Comparison of ENCODE assay signal across 8 cellular contexts in the genomic region with DNA sequence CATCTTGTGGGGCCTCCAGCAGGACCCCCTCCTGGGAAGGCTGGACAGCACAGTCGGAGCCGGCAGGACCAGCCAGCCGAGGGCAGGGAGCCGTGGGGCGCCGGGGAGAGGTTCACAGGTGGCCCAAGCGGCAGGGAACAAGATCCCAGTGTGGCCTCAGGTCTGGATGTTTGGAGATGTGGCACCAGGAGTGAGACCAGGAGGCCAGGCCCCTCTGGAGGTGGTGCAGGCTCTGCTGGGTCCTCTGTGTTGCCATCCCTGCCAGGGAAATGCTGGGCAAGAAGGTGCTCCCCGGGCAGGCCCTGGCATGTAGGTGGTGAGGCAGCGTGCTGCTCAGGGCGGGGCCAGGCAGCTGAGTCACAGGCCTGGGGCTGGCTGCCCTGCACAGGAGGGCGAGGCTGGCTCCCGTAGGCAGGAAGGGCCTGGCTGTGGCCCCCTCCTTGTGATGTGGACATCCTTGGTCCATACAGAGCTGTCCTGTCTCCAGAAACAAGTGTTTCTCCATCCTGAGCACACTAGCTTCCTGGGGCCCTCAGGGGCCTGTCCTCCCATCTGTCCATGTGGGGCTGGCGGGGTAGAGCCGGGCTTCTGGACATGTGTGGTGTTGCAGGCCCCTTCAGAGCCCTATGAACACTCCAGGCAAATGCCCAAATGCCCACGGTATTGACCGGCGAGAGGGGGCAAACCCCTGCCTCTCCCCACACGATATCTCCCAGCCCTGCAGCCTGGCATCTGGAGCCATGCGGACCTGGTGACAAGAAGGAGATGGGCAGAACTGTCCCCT. TPM values are rescaled to one million over a fixed set of nuclear protein-coding genes. Genes with fewer than 3 reads are reported as not detected.
DNase-seq lines count a peak whose midpoint lies in the region; ATAC-seq and TF ChIP-seq lines count a peak whose summit lies in the region.

No MANE protein-coding gene starts in this region.

- no peak for TF ChIP-seq CTCF in HFFc6 (IDR thresholded peaks at IDR 0.05)
- TF ChIP-seq CTCF in RWPE1 (conservative IDR thresholded peaks at IDR 0.05; ENCODE audit: low read depth) = no peak

- POLR2A ChIA-PET in RWPE1 (lab: Yijun Ruan, JAX; ENCODE audit: low non-redundant PET) = no interaction called here

- H3K36me3 Mint-ChIP-seq in HFFc6 (ENCODE audit: low read depth) = no peaks in the 10 kb centered on the region
- H3K36me3 Mint-ChIP-seq in activated T-helper 2 cell treated with anti-CD3 and anti-CD28 coated beads, Interferon-gamma antibody, Interleukin-2, Interleukin-4, amounts not matched to agents 10 μg/mL and 5 μg/mL and 100 μg/mL, durations not matched to agents 14 hours and 24 hours and 36 hours (ENCODE audit: low read depth) = no peaks in the 10 kb centered on the region

- DNase-seq in A172 (ENCODE audit: low spot score) = peak; percentile 83
- peak; percentile 44 for DNase-seq in HFFc6
- peak; percentile 88 for DNase-seq in RWPE1 (ENCODE audit: low spot score)
- DNase-seq in head of caudate nucleus = peak in 28 of 42 donors; percentile 23 to 84 (median 58)
- DNase-seq in activated T-helper 2 cell treated with anti-CD3 and anti-CD28 coated beads, Interferon-gamma antibody, Interleukin-2, Interleukin-4, amounts not matched to agents 10 μg/mL and 5 μg/mL and 100 μg/mL, durations not matched to agents 14 hours and 24 hours and 36 hours (ENCODE audit: low spot score) = no peak
- DNase-seq in NK-92 treated with Interleukin-12 subunit alpha and Interleukin-12 subunit beta, amount 100 ng/mL, for 24 hours (lab: John Stamatoyannopoulos, UW) = no peak
- DNase-seq in activated effector memory CD4-positive, alpha-beta T cell treated with anti-CD3 and anti-CD28 coated beads, Interleukin-2, amount 50 U/mL, for 16 hours = no peak

- peak overlapping the region; percentile 66 for H3K27ac Mint-ChIP-seq in HFFc6
- H3K27ac Mint-ChIP-seq in activated T-helper 2 cell treated with anti-CD3 and anti-CD28 coated beads, Interferon-gamma antibody, Interleukin-2, Interleukin-4, amounts not matched to agents 10 μg/mL and 5 μg/mL and 100 μg/mL, durations not matched to agents 14 hours and 24 hours and 36 hours = no peak overlapping the region

- intact Hi-C loops in head of caudate nucleus (cut with DNase I) = no loop called here
- intact Hi-C loops in activated T-helper 2 cell treated with anti-CD3 and anti-CD28 coated beads, Interferon-gamma antibody, Interleukin-2, Interleukin-4, amounts not matched to agents 10 μg/mL and 5 μg/mL and 100 μg/mL, durations not matched to agents 14 hours and 24 hours and 36 hours (cut with micrococcal nuclease) = no loop called here

- CTCF ChIA-PET in RWPE1 (lab: Yijun Ruan, JAX) = interaction anchor here (1.6 kb wide), 1 partner anchor 91 kb away, joined by 4 read pairs; no protein-coding TSS in a partner anchor

- H3K27me3 Mint-ChIP-seq in HFFc6 (ENCODE audit: insufficient read depth) = no peaks in the 10 kb centered on the region; the same call in 1 of the 2 replicates
- no peaks in the 10 kb centered on the region for H3K27me3 Mint-ChIP-seq in activated T-helper 2 cell treated with anti-CD3 and anti-CD28 coated beads, Interferon-gamma antibody, Interleukin-2, Interleukin-4, amounts not matched to agents 10 μg/mL and 5 μg/mL and 100 μg/mL, durations not matched to agents 14 hours and 24 hours and 36 hours (ENCODE audit: low read depth)

- peaks cover 20% of the 10 kb centered on the region; the same call in 1 of the 2 replicates for H3K4me1 Mint-ChIP-seq in HFFc6 (ENCODE audit: low read depth)
- no peaks in the 10 kb centered on the region for H3K4me1 Mint-ChIP-seq in activated T-helper 2 cell treated with anti-CD3 and anti-CD28 coated beads, Interferon-gamma antibody, Interleukin-2, Interleukin-4, amounts not matched to agents 10 μg/mL and 5 μg/mL and 100 μg/mL, durations not matched to agents 14 hours and 24 hours and 36 hours (ENCODE audit: low read depth)

- H3K27ac ChIP-seq in RWPE1 = peak overlapping the region; percentile 92

- no peaks in the 10 kb centered on the region for H3K9me3 Mint-ChIP-seq in HFFc6
- no peaks in the 10 kb centered on the region for H3K9me3 Mint-ChIP-seq in activated T-helper 2 cell treated with anti-CD3 and anti-CD28 coated beads, Interferon-gamma antibody, Interleukin-2, Interleukin-4, amounts not matched to agents 10 μg/mL and 5 μg/mL and 100 μg/mL, durations not matched to agents 14 hours and 24 hours and 36 hours

- ATAC-seq in HG03039 (IDR thresholded peaks at IDR 0.05; ENCODE audit: unreplicated experiment) = no peak

- H3K4me3 Mint-ChIP-seq in HFFc6 = no peak overlapping the region
- no peak overlapping the region for H3K4me3 Mint-ChIP-seq in activated T-helper 2 cell treated with anti-CD3 and anti-CD28 coated beads, Interferon-gamma antibody, Interleukin-2, Interleukin-4, amounts not matched to agents 10 μg/mL and 5 μg/mL and 100 μg/mL, durations not matched to agents 14 hours and 24 hours and 36 hours (ENCODE audit: low read depth)

RNA-seq across cellular contexts. Expression of a gene that starts 4.8 kb away (rescaled TPM):
- total RNA-seq in A172 (2014; rRNA removed; shearing (Covaris generic)) = 0.36 TPM in 1 of 2 replicates, not detected in the other
- under 1 TPM in 1 of 6 experiments, not detected in 5; 0.07 TPM for total RNA-seq in HFFc6 (2021; fragmentation: NEBNext Ultra II Directional; extraction: Animal tissue kit (Norgen Biotek cat#: 25700))
- not detected in 2 replicates for total RNA-seq in activated T-helper 2 cell treated with anti-CD3 and anti-CD28 coated beads, Interferon-gamma antibody, Interleukin-2, Interleukin-4, amounts not matched to agents 10 μg/mL and 5 μg/mL and 100 μg/mL, durations not matched to agents 14 hours and 24 hours and 36 hours

RNA-seq across cellular contexts. Expression of a gene that starts 26.1 kb away (rescaled TPM):
- 17.9 and 21.4 TPM in 2 replicates for total RNA-seq in A172 (2014; rRNA removed; shearing (Covaris generic))
- total RNA-seq in HFFc6 (2021; fragmentation: NEBNext Ultra II Directional; extraction: Animal tissue kit (Norgen Biotek cat#: 25700)) = not detected
- total RNA-seq in activated T-helper 2 cell treated with anti-CD3 and anti-CD28 coated beads, Interferon-gamma antibody, Interleukin-2, Interleukin-4, amounts not matched to agents 10 μg/mL and 5 μg/mL and 100 μg/mL, durations not matched to agents 14 hours and 24 hours and 36 hours = not detected in 2 replicates

Comparison
In these comparisons a context has a peak if more than half of its experiments do, and no peak if none do; other contexts are left out.
1. DNase-seq: peak in A172 (single experiment), HFFc6 (single experiment), RWPE1 (single experiment) and head of caudate nucleus (28 of 42); none in activated T-helper 2 cell treated with anti-CD3 and anti-CD28 coated beads, Interferon-gamma antibody, Interleukin-2, Interleukin-4, amounts not matched to agents 10 μg/mL and 5 μg/mL and 100 μg/mL, durations not matched to agents 14 hours and 24 hours and 36 hours (single experiment), NK-92 treated with Interleukin-12 subunit alpha and Interleukin-12 subunit beta, amount 100 ng/mL, for 24 hours (single experiment) and activated effector memory CD4-positive, alpha-beta T cell treated with anti-CD3 and anti-CD28 coated beads, Interleukin-2, amount 50 U/mL, for 16 hours (single experiment).
2. RNA of a gene that starts 26.1 kb away (total RNA-seq): 17.9 to 21.4 TPM in A172; not detected in HFFc6 and not detected in activated T-helper 2 cell treated with anti-CD3 and anti-CD28 coated beads, Interferon-gamma antibody, Interleukin-2, Interleukin-4, amounts not matched to agents 10 μg/mL and 5 μg/mL and 100 μg/mL, durations not matched to agents 14 hours and 24 hours and 36 hours; every median in the first group is over 10 times any median in the second.